21 cellular contexts compared by ENCODE assay signal in the genomic region with DNA sequence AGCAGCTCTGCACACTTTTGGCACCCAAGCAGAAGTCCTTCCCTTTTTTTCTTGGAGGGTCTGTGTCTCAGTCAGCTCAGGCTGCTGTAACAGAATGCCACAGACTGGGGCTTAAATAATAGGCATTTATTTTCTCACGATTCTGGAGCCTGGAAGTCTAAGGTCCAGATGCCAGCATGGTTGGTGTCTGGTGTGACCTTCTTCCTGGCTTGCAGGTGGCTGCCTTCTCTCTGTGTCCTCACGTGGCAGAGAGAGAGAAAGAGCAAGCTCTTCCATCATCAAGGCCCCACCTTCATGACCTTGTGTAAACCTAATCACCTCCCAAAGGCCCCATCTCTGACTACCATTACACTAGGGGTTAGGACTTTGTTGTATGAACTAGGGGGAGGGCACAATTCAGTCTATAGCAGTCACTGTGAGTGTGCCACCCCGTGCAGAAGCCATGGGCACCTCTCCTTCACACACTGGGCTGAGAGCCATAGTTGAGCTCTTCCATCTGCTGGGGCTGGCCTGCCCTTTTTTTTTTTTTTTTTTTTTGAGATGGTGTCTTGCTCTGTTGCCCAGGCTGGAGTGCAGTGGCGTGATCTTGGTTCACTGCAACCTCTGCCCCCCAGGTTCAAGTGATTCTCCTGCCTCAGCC.
"Had no signal": no experiment of that assay in that cellular context is flagged by ENCODE, and none has a peak within 500 bp of the region (broad histone marks: within the 10 kb centered on the region; RNA-seq: fewer than 3 reads in every experiment).

No MANE protein-coding gene starts in this region.

- H3K9me3 Mint-ChIP-seq: activated CD4-positive, alpha-beta memory T cell treated with anti-CD3 and anti-CD28 coated beads for 36 hours; activated CD4-positive, alpha-beta T cell treated with anti-CD3 and anti-CD28 coated beads, Interleukin-2, amount 10 ng/mL, durations not matched to agents 24 days and 14 days had no signal

- H3K36me3 ChIP-seq: gastroesophageal sphincter, right atrium auricular region, transverse colon had no signal

- FAIRE-seq: urothelium cell line had no signal

- ATAC-seq: gastroesophageal sphincter; naive thymus-derived CD4-positive, alpha-beta T cell; T-helper 17 cell had no signal

- H3K27me3 ChIP-seq: gastroesophageal sphincter, hepatocyte, right atrium auricular region, transverse colon had no signal

- H3K27ac ChIP-seq: gastroesophageal sphincter, hepatocyte, parathyroid adenoma, right atrium auricular region, transverse colon had no signal

- H3K4me3 Mint-ChIP-seq: activated CD4-positive, alpha-beta memory T cell treated with anti-CD3 and anti-CD28 coated beads for 36 hours; activated CD4-positive, alpha-beta T cell treated with anti-CD3 and anti-CD28 coated beads, Interleukin-2, amount 10 ng/mL, durations not matched to agents 24 days and 14 days; activated naive CD8-positive, alpha-beta T cell; naive thymus-derived CD4-positive, alpha-beta T cell; T-helper 17 cell had no signal

- H3K9me3 ChIP-seq: gastroesophageal sphincter, right atrium auricular region, transverse colon had no signal

- DNase-seq: activated CD4-positive, alpha-beta memory T cell treated with anti-CD3 and anti-CD28 coated beads for 36 hours; activated CD4-positive, alpha-beta T cell treated with anti-CD3 and anti-CD28 coated beads, Interleukin-2, amount 10 ng/mL, durations not matched to agents 24 days and 14 days; activated naive CD4-positive, alpha-beta T cell; activated T-cell treated with anti-CD3 and anti-CD28 coated beads, Interleukin-2, amount 50 U/mL, for 48 hours; anterior cingulate cortex; islet precursor cell; midbrain; naive thymus-derived CD4-positive, alpha-beta T cell; nucleus accumbens; stimulated activated CD4-positive, alpha-beta T cell treated with anti-CD3 and anti-CD28 coated beads, Interleukin-15, amount 100 ng/mL, for 24 hours; stimulated activated CD4-positive, alpha-beta T cell treated with anti-CD3 and anti-CD28 coated beads, Interleukin-2, amount 100 ng/mL, for 24 hours; stimulated activated naive CD4-positive, alpha-beta T cell; T-helper 17 cell; transverse colon had no signal

- H3K36me3 Mint-ChIP-seq: activated CD4-positive, alpha-beta memory T cell treated with anti-CD3 and anti-CD28 coated beads for 36 hours; activated naive CD8-positive, alpha-beta T cell; naive thymus-derived CD4-positive, alpha-beta T cell had no signal

- H3K4me1 ChIP-seq: gastroesophageal sphincter, parathyroid adenoma, right atrium auricular region, transverse colon had no signal

- H3K27ac Mint-ChIP-seq: activated CD4-positive, alpha-beta memory T cell treated with anti-CD3 and anti-CD28 coated beads for 36 hours; activated CD4-positive, alpha-beta T cell treated with anti-CD3 and anti-CD28 coated beads, Interleukin-2, amount 10 ng/mL, durations not matched to agents 24 days and 14 days; activated naive CD8-positive, alpha-beta T cell; naive thymus-derived CD4-positive, alpha-beta T cell; T-helper 17 cell had no signal

- H3K4me3 ChIP-seq: gastroesophageal sphincter, hepatocyte, right atrium auricular region, smooth muscle cell, transverse colon had no signal
